9 cellular contexts compared by ENCODE assay signal in genomic region chr2:73488079-73488478, GRCh38.
"Had no signal": no experiment of that assay in that cellular context is flagged by ENCODE, and none has a peak within 500 bp of the region (broad histone marks: within the 10 kb centered on the region; RNA-seq: fewer than 3 reads in every experiment).

No MANE protein-coding gene starts in this region.

- H3K27ac ChIP-seq: GM23248, HL-60 had no signal

- ATAC-seq: HCT116, HepG2 had no signal

- DNase-seq: GM23248, GOT3, H7, HFFc6 had no signal

- H3K4me3 Mint-ChIP-seq: HFFc6, IgD-negative memory B cell had no signal

- H3K9me3 Mint-ChIP-seq: HFFc6 had no signal

- H3K27ac Mint-ChIP-seq: HFFc6, IgD-negative memory B cell had no signal

- H3K9me3 ChIP-seq: HAP-1 had no signal

- H3K4me3 ChIP-seq: GM23248, HAP-1 had no signal

- FAIRE-seq: HepG2 had no signal

- H3K4me1 ChIP-seq: HAP-1 had no signal
